ENCODE assay signal across 28 cellular contexts in the genomic region with DNA sequence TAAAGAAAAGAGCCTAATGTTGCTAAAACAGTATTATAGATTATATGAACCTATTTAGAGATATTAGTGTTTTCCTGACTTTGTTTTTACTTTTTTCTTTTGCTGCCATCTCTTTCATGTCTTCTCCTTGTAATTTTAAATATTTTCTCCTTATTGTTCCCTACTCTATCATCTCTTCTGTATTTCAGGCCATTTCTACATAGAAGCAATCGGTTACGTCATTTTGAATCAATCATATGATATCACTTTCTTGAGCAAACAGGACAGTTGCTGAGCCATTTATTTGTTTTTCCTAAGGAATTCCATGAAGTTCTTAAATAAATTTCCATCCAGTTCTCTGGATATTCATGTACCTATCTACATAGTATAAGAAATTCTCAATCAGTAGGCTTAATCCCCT.
"Had no signal": no experiment of that assay in that cellular context is flagged by ENCODE, and none has a peak within 500 bp of the region (broad histone marks: within the 10 kb centered on the region; RNA-seq: fewer than 3 reads in every experiment).

No MANE protein-coding gene starts in this region.

- H3K27ac ChIP-seq: colonic mucosa, coronary artery, dorsolateral prefrontal cortex, epithelial cell of prostate, esophagus muscularis mucosa, esophagus squamous epithelium, foreskin keratinocyte, gastrocnemius medialis, gastroesophageal sphincter, heart left ventricle, heart right ventricle had no signal

- DNase-seq: colonic mucosa; cortex of kidney; dermis blood vessel endothelial cell; dorsolateral prefrontal cortex; effector CD4-positive, alpha-beta T cell; effector CD8-positive, alpha-beta T cell; effector memory CD4-positive, alpha-beta T cell; effector memory CD8-positive, alpha-beta T cell; endodermal cell; erythroblast; esophagus squamous epithelium; foreskin fibroblast; foreskin melanocyte; gastrocnemius medialis; glutamatergic neuron; head of caudate nucleus; heart left ventricle; heart right ventricle had no signal

- ATAC-seq: effector memory CD8-positive, alpha-beta T cell; esophagus mucosa; foreskin keratinocyte; gastrocnemius medialis; gastroesophageal sphincter; heart left ventricle; heart right ventricle had no signal

- H3K4me1 ChIP-seq: colonic mucosa, esophagus muscularis mucosa, esophagus squamous epithelium, foreskin keratinocyte, gastrocnemius medialis, gastroesophageal sphincter, heart left ventricle, heart right ventricle had no signal

- H3K4me3 ChIP-seq: colonic mucosa, coronary artery, dorsolateral prefrontal cortex, esophagus muscularis mucosa, esophagus squamous epithelium, gastrocnemius medialis, gastroesophageal sphincter, heart left ventricle, heart right ventricle had no signal

- H3K9me3 ChIP-seq: colonic mucosa, esophagus muscularis mucosa, esophagus squamous epithelium, gastrocnemius medialis, gastroesophageal sphincter, heart left ventricle, heart right ventricle had no signal

- H3K27me3 ChIP-seq: colonic mucosa, dorsolateral prefrontal cortex, esophagus muscularis mucosa, esophagus squamous epithelium, foreskin keratinocyte, gastrocnemius medialis, gastroesophageal sphincter, heart left ventricle, heart right ventricle had no signal

- FAIRE-seq: colon, endometrium, endothelial cell of umbilical vein, frontal cortex had no signal

- H3K36me3 ChIP-seq: colonic mucosa, esophagus muscularis mucosa, esophagus squamous epithelium, gastrocnemius medialis, gastroesophageal sphincter, heart left ventricle, heart right ventricle had no signal
